Comparison of ENCODE assay signal across 10 cellular contexts in the genomic region with DNA sequence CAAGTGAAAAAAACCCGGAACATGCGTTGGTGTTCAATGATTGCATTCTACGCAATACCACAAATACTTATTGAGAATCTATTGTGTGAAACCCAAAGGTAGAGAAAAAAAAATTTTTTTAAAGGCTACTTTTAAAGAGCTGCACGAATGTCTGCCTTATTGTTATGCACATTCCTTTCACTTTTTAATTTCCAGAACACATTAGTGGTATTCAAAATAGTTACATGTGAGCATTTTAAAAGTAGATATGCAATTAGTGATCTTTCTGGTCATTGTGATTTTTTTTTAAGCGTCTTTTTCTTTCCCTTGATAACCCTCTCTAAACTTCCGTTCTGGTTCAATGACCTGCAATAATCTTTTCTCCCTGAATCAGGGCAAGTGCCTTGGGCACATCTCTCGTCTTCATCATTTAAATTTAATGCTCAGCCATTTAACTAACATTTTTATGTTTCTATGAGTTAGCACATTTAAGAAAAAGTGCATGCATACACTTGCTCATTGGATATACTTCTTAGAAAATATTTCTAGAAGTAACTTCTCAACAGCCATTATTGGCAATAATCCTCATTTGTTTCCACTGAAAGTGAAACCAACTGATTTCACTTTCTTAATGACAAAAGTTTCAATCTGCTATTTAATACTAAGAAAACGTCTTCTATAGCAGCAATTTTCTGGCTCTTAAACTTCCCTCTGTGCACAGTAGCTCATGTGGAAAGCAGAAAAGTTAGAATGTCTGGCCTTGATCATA.
A peak's percentile ranks its signal among the peaks of the same experiment; 100 is the strongest.
DNase-seq lines count a peak whose midpoint lies in the region; ATAC-seq, FAIRE-seq and TF ChIP-seq lines count a peak whose summit lies in the region.
"Had no signal": no experiment of that assay in that cellular context is flagged by ENCODE, and none has a peak within 500 bp of the region (broad histone marks: within the 10 kb centered on the region; RNA-seq: fewer than 3 reads in every experiment).

No MANE protein-coding gene starts in this region.

- peak overlapping the region in 2 of 3 experiments; percentile 47 to 58 for H3K4me3 ChIP-seq in keratinocyte (ENCODE audit: control insufficient read depth in 2 of 3, extremely low read depth in 1 of 3, insufficient read depth in 2 of 3, low read depth in 1 of 3, low read length in 3 of 3)

- no peak overlapping the region for H3K9ac ChIP-seq in keratinocyte (ENCODE audit: control insufficient read depth, extremely low read depth, insufficient read depth, low read length)

- TF ChIP-seq CTCF in GM10248 (IDR thresholded peaks at IDR 0.05; ENCODE audit: control extremely low read depth, extremely low read depth, low read depth, missing control alignments) (no peak), keratinocyte (optimal IDR thresholded peaks at IDR 0.05 in 1 of 3, IDR thresholded peaks at IDR 0.05 in 1 of 3, conservative IDR thresholded peaks at IDR 0.05 in 1 of 3; ENCODE audit: extremely low read depth in 1 of 3, insufficient read depth in 2 of 3, low read length in 3 of 3) (no peak), WTC11 (IDR thresholded peaks at IDR 0.05) (no peak)

- H3K27ac ChIP-seq in keratinocyte (ENCODE audit: control insufficient read depth, insufficient read depth, low read length): no peak overlapping the region

- H3K36me3 Mint-ChIP-seq in WTC11: peaks cover 3% of the 10 kb centered on the region; the same call in 1 of the 2 replicates
- H3K36me3 Mint-ChIP-seq: activated CD4-positive, alpha-beta memory T cell treated with anti-CD3 and anti-CD28 coated beads for 36 hours had no signal

- no peaks in the 10 kb centered on the region for H4K20me1 ChIP-seq in keratinocyte (ENCODE audit: control insufficient read depth, extremely low read depth, insufficient read depth, low read length)

- DNase-seq in GM10248 (ENCODE audit: extremely low spot score) (peak; percentile 11), M059J (ENCODE audit: low read depth) (peak; percentile 24), keratinocyte (ENCODE audit: low read depth, low spot score) (no peak), NCI-H82 (lab: John Stamatoyannopoulos, UW) (no peak), WTC11 (ENCODE audit: low spot score) (no peak), NCI-H128 (lab: John Stamatoyannopoulos, UW; ENCODE audit: unreplicated experiment) (no peak)
- DNase-seq in stimulated activated CD4-positive, alpha-beta T cell treated with anti-CD3 and anti-CD28 coated beads, Interleukin-2, amount 100 ng/mL, for 48 hours: no peak
- DNase-seq: activated CD4-positive, alpha-beta memory T cell treated with anti-CD3 and anti-CD28 coated beads for 36 hours; DMS53 had no signal

- ATAC-seq in GM21447 (IDR thresholded peaks at IDR 0.05; ENCODE audit: unreplicated experiment): peak; percentile 62
- no peak for ATAC-seq in WTC11

- POLR2A ChIA-PET in GM10248 (lab: Yijun Ruan, JAX): no interaction called here
- POLR2A ChIA-PET in WTC11 (lab: Charles Lee): no interaction called here

- H2AFZ ChIP-seq in keratinocyte (ENCODE audit: control insufficient read depth, low read length): peak overlapping the region; percentile 89

- no peaks in the 10 kb centered on the region for H3K36me3 ChIP-seq in keratinocyte (ENCODE audit: control insufficient read depth in 2 of 2, extremely low read depth in 1 of 2, insufficient read depth in 2 of 2, low read length in 2 of 2)

- no peak for FAIRE-seq in keratinocyte (lab: Jason Lieb, UNC)

- no peaks in the 10 kb centered on the region for H3K9me1 ChIP-seq in keratinocyte (ENCODE audit: control insufficient read depth, extremely low read depth, insufficient read depth, low read length)

- peaks cover 3% of the 10 kb centered on the region for H3K9me3 Mint-ChIP-seq in WTC11
- H3K9me3 Mint-ChIP-seq: activated CD4-positive, alpha-beta memory T cell treated with anti-CD3 and anti-CD28 coated beads for 36 hours had no signal

- peak overlapping the region; percentile 79 for H3K4me2 ChIP-seq in keratinocyte (ENCODE audit: control insufficient read depth, extremely low read depth, insufficient read depth, low read depth, low read length)

- H3K4me3 Mint-ChIP-seq in WTC11: no peak overlapping the region
- H3K4me3 Mint-ChIP-seq: activated CD4-positive, alpha-beta memory T cell treated with anti-CD3 and anti-CD28 coated beads for 36 hours had no signal

- CTCF ChIA-PET in GM10248 (lab: Yijun Ruan, JAX) (no interaction called here), WTC11 (lab: Charles Lee) (interaction anchor here (1.4 to 1.5 kb wide), 2 partner anchors 37 to 42 kb away, joined by 3 to 5 read pairs; no protein-coding TSS in a partner anchor)

- H3K4me1 Mint-ChIP-seq in WTC11: peaks cover 41% of the 10 kb centered on the region

- no peaks in the 10 kb centered on the region for H3K4me1 ChIP-seq in keratinocyte (ENCODE audit: control insufficient read depth, extremely low read depth, insufficient read depth, low read length)

- no peaks in the 10 kb centered on the region for H3K27me3 ChIP-seq in keratinocyte (ENCODE audit: control insufficient read depth, extremely low read depth, insufficient read depth, low read length)

- dilution Hi-C loops in keratinocyte (cut with MboI; ENCODE audit: extremely low pct_ligation_motif_present, low sequenced_read_pairs): no loop called here

- H3K27me3 Mint-ChIP-seq in WTC11 (ENCODE audit: low read depth): no peaks in the 10 kb centered on the region
- H3K27me3 Mint-ChIP-seq: activated CD4-positive, alpha-beta memory T cell treated with anti-CD3 and anti-CD28 coated beads for 36 hours had no signal

- H3K9me3 ChIP-seq in keratinocyte (ENCODE audit: control insufficient read depth, low read depth, low read length): no peaks in the 10 kb centered on the region

- H3K27ac Mint-ChIP-seq in WTC11: no peak overlapping the region
- H3K27ac Mint-ChIP-seq: activated CD4-positive, alpha-beta memory T cell treated with anti-CD3 and anti-CD28 coated beads for 36 hours had no signal

- H3K79me2 ChIP-seq in keratinocyte (ENCODE audit: control insufficient read depth, insufficient read depth, low read length): no peaks in the 10 kb centered on the region

TF ChIP-seq in WTC11, 78 proteins besides CTCF, POLR2A, EP300 and RAD21:
- no peak for TF ChIP-seq PRRX2 (CRISPR knock-in tag; IDR thresholded peaks at IDR 0.05)
- TF ChIP-seq, protein P1, sequence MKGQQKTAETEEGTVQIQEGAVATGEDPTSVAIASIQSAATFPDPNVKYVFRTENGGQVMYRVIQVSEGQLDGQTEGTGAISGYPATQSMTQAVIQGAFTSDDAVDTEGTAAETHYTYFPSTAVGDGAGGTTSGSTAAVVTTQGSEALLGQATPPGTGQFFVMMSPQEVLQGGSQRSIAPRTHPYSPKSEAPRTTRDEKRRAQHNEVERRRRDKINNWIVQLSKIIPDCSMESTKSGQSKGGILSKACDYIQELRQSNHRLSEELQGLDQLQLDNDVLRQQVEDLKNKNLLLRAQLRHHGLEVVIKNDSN (CRISPR knock-in tag; IDR thresholded peaks at IDR 0.05): no peak
- no peak for TF ChIP-seq FOXP1 (CRISPR knock-in tag; IDR thresholded peaks at IDR 0.05; ENCODE audit: borderline replicate concordance)
- no peak for TF ChIP-seq SOX15 (CRISPR knock-in tag; IDR thresholded peaks at IDR 0.05)
- no peak for TF ChIP-seq TEAD1 (CRISPR knock-in tag; IDR thresholded peaks at IDR 0.05)
- no peak for TF ChIP-seq ZNF671 (CRISPR knock-in tag; IDR thresholded peaks at IDR 0.05)
- TF ChIP-seq HMGXB4 (CRISPR knock-in tag; IDR thresholded peaks at IDR 0.05): no peak
- TF ChIP-seq FOXK1 (CRISPR knock-in tag; IDR thresholded peaks at IDR 0.05): no peak
- TF ChIP-seq ELF4 (CRISPR knock-in tag; IDR thresholded peaks at IDR 0.05; ENCODE audit: low read depth): no peak
- TF ChIP-seq ZMAT4 (CRISPR knock-in tag; IDR thresholded peaks at IDR 0.05): no peak
- TF ChIP-seq CREM (CRISPR knock-in tag; IDR thresholded peaks at IDR 0.05): no peak
TF ChIP-seq in WTC11: peak in this region for 0.

Comparison
In these comparisons a context has a peak if more than half of its experiments do, and no peak if none do; other contexts are left out.
1. DNase-seq: peak in GM10248 (single experiment) and M059J (single experiment); none in keratinocyte (single experiment), NCI-H82 (single experiment), WTC11 (single experiment), stimulated activated CD4-positive, alpha-beta T cell treated with anti-CD3 and anti-CD28 coated beads, Interleukin-2, amount 100 ng/mL, for 48 hours (0 of 2) and NCI-H128 (single experiment).